8 cellular contexts compared by ENCODE assay signal in genomic region chr10:94545277-94546057, GRCh38. TPM values are rescaled to one million over a fixed set of nuclear protein-coding genes. Genes with fewer than 3 reads are reported as not detected.
A peak's percentile ranks its signal among the peaks of the same experiment; 100 is the strongest.
DNase-seq lines count a peak whose midpoint lies in the region; ATAC-seq and TF ChIP-seq lines count a peak whose summit lies in the region.

HELLS (plus strand) TSS chr10:94545788; CDS start chr10:94545922, 134 bp downstream.

- no peaks in the 10 kb centered on the region for H3K9me2 ChIP-seq in GM23338 (ENCODE audit: insufficient read depth)
- no peaks in the 10 kb centered on the region for H3K9me2 ChIP-seq in Karpas-422 (replicated peaks; ENCODE audit: insufficient read depth, low read length)

- H3K9me3 Mint-ChIP-seq in GM23338, result peaks cover 3% of the 10 kb centered on the region; the same call in 1 of the 3 replicates
- H3K9me3 Mint-ChIP-seq in activated T-helper 17 cell treated with anti-CD3 and anti-CD28 coated beads, Interleukin-2, amount 50 U/mL, for 72 hours, result no peaks in the 10 kb centered on the region
- no peaks in the 10 kb centered on the region for H3K9me3 Mint-ChIP-seq in nephron progenitor cell

- no peaks in the 10 kb centered on the region; the same call in 1 of the 2 replicates for H3F3A ChIP-seq in GM23338 (replicated peaks; ENCODE audit: low read depth)

- H3K79me2 ChIP-seq in GM23338 (replicated peaks; ENCODE audit: insufficient read depth), result peaks cover 52% of the 10 kb centered on the region
- peaks cover 38% of the 10 kb centered on the region for H3K79me2 ChIP-seq in Karpas-422 (ENCODE audit: low read length)

- H3K27me3 Mint-ChIP-seq in GM23338 (ENCODE audit: insufficient read depth, low read depth, poor library complexity) (peaks cover 15% of the 10 kb centered on the region), nephron progenitor cell (ENCODE audit: low read depth, poor library complexity) (peaks cover 6% of the 10 kb centered on the region)
- no peaks in the 10 kb centered on the region for H3K27me3 Mint-ChIP-seq in activated T-helper 17 cell treated with anti-CD3 and anti-CD28 coated beads, Interleukin-2, amount 50 U/mL, for 72 hours

- H3K27ac Mint-ChIP-seq in GM23338 (peak within 1 kb of the TSS; percentile 100), nephron progenitor cell (peak within 1 kb of the TSS; percentile 99)
- peak within 1 kb of the TSS; percentile 99 for H3K27ac Mint-ChIP-seq in activated T-helper 17 cell treated with anti-CD3 and anti-CD28 coated beads, Interleukin-2, amount 50 U/mL, for 72 hours

- H3K9me3 ChIP-seq in Karpas-422 (ENCODE audit: low read length), result no peaks in the 10 kb centered on the region

- H3K4me1 ChIP-seq in GM23338 (ENCODE audit: insufficient read depth), result peaks cover 35% of the 10 kb centered on the region
- H3K4me1 ChIP-seq in Karpas-422 (ENCODE audit: low read length), result peaks cover 11% of the 10 kb centered on the region

- peak within 1 kb of the TSS; percentile 99 for H3K27ac ChIP-seq in GM23338 (ENCODE audit: low read depth)
- H3K27ac ChIP-seq in Karpas-422 (ENCODE audit: low read length), result peak within 1 kb of the TSS; percentile 66

- DNase-seq in EL (peak; percentile 88), GM23338 (ENCODE audit: low spot score) (peak; percentile 96), Karpas-422 (peak; percentile 90), RPMI7951 (ENCODE audit: low read depth) (peak; percentile 80), fibroblast of the aortic adventitia (ENCODE audit: low read depth) (peak; percentile 88), nephron progenitor cell (peak; percentile 85)
- peak; percentile 82 for DNase-seq in stimulated activated naive CD8-positive, alpha-beta T cell treated with anti-CD3 and anti-CD28 coated beads, Interleukin-15, Interleukin-2, amounts not matched to agents 100 U/mL and 50 U/mL, for 24 hours

- H3K36me3 ChIP-seq in GM23338 (ENCODE audit: insufficient read depth) (peaks cover 12% of the 10 kb centered on the region; the same call in 1 of the 2 replicates), Karpas-422 (ENCODE audit: insufficient read depth, low read length) (peaks cover 10% of the 10 kb centered on the region; the same call in 1 of the 2 replicates)

- peak; percentile 89 for ATAC-seq in GM23338
- ATAC-seq in activated T-helper 17 cell treated with anti-CD3 and anti-CD28 coated beads, Interleukin-2, amount 50 U/mL, for 72 hours (replicated peaks), result peak; percentile 84
- ATAC-seq in stimulated activated naive CD8-positive, alpha-beta T cell treated with anti-CD3 and anti-CD28 coated beads, Interleukin-15, Interleukin-2, amounts not matched to agents 100 U/mL and 50 U/mL, for 24 hours, result peak; percentile 81

- peaks cover 23% of the 10 kb centered on the region for H3K4me1 Mint-ChIP-seq in GM23338
- peaks cover 14% of the 10 kb centered on the region for H3K4me1 Mint-ChIP-seq in activated T-helper 17 cell treated with anti-CD3 and anti-CD28 coated beads, Interleukin-2, amount 50 U/mL, for 72 hours
- peaks cover 36% of the 10 kb centered on the region for H3K4me1 Mint-ChIP-seq in nephron progenitor cell

- peak within 1 kb of the TSS; percentile 100 for H3K4me3 Mint-ChIP-seq in GM23338
- peak within 1 kb of the TSS; percentile 99 for H3K4me3 Mint-ChIP-seq in activated T-helper 17 cell treated with anti-CD3 and anti-CD28 coated beads, Interleukin-2, amount 50 U/mL, for 72 hours
- peak within 1 kb of the TSS; percentile 99 for H3K4me3 Mint-ChIP-seq in nephron progenitor cell

- peak within 1 kb of the TSS; percentile 92 for H3K4me2 ChIP-seq in GM23338
- peak within 1 kb of the TSS; percentile 86 for H3K4me2 ChIP-seq in Karpas-422 (ENCODE audit: low read depth, low read length, poor library complexity, severe bottlenecking)

- no peaks in the 10 kb centered on the region for H3K27me3 ChIP-seq in GM23338 (ENCODE audit: insufficient read depth)
- H3K27me3 ChIP-seq in Karpas-422 (ENCODE audit: low read length), result no peaks in the 10 kb centered on the region

- H2AFZ ChIP-seq in GM23338, result peak within 1 kb of the TSS; percentile 0
- peak within 1 kb of the TSS; percentile 60; the same call in 1 of the 2 replicates for H2AFZ ChIP-seq in Karpas-422 (ENCODE audit: low read length)

- H3K4me3 ChIP-seq in GM23338 (peak within 1 kb of the TSS; percentile 97), Karpas-422 (ENCODE audit: low read length) (peak within 1 kb of the TSS; percentile 87), fibroblast of the aortic adventitia (ENCODE audit: low read depth, low read length) (peak within 1 kb of the TSS; percentile 95)

- H3K9ac ChIP-seq in Karpas-422 (ENCODE audit: low read length), result peak within 1 kb of the TSS; percentile 91

- H4K20me1 ChIP-seq in GM23338 (replicated peaks; ENCODE audit: insufficient read depth) (peaks cover 2% of the 10 kb centered on the region; the same call in 1 of the 2 replicates), Karpas-422 (ENCODE audit: insufficient read depth, low read depth, low read length) (no peaks in the 10 kb centered on the region)

- H3K36me3 Mint-ChIP-seq in GM23338 (ENCODE audit: low read depth) (peaks cover 41% of the 10 kb centered on the region), nephron progenitor cell (ENCODE audit: low read depth) (peaks cover 15% of the 10 kb centered on the region)
- peaks cover 49% of the 10 kb centered on the region for H3K36me3 Mint-ChIP-seq in activated T-helper 17 cell treated with anti-CD3 and anti-CD28 coated beads, Interleukin-2, amount 50 U/mL, for 72 hours (ENCODE audit: low read depth)

- TF ChIP-seq CTCF in GM23338 (conservative IDR thresholded peaks at IDR 0.05; ENCODE audit: low read depth in 2 of 2) (no peak), fibroblast of the aortic adventitia (IDR thresholded peaks at IDR 0.05; ENCODE audit: insufficient read depth, low read length) (peak; percentile 6), nephron progenitor cell (IDR thresholded peaks at IDR 0.05) (no peak)

TF ChIP-seq in GM23338, 12 proteins besides CTCF, POLR2A, EP300 and RAD21:
- TF ChIP-seq POLR2AphosphoS5 (IDR thresholded peaks at IDR 0.05; ENCODE audit: low read depth), result peak; percentile 92
- TF ChIP-seq EZH2 (IDR thresholded peaks at IDR 0.05; ENCODE audit: low read depth, unreplicated experiment), result no peak
- TF ChIP-seq REST (IDR thresholded peaks at IDR 0.05; ENCODE audit: unreplicated experiment), result no peak
TF ChIP-seq in GM23338: peak in this region for 1.

RNA-seq across cellular contexts. Expression of gene HELLS, which starts in this region (rescaled TPM):
- 776 and 869 TPM in 2 replicates for total RNA-seq in GM23338 (2014; rRNA removed; shearing (Covaris generic))
- polyA plus RNA-seq in GM23338 (2016; fragmentation: Nextera tagmentation; extraction: Ambion mirVana), result 894 and 913 TPM in 2 replicates
- total RNA-seq in Karpas-422 (2014; rRNA removed; shearing (Covaris generic); ENCODE audit: low replicate concordance), result 36.1 and 41.2 TPM in 2 replicates
- 39.2 and 56.7 TPM in 2 replicates for total RNA-seq in RPMI7951 (2014; rRNA removed; shearing (Covaris generic))
- 100 to 1,000 TPM; 160 to 189 TPM for total RNA-seq in activated T-helper 17 cell treated with anti-CD3 and anti-CD28 coated beads, Interleukin-2, amount 50 U/mL, for 72 hours
- 19.7 and 139 TPM in 2 replicates for total RNA-seq in fibroblast of the aortic adventitia (ENCODE audit: low replicate concordance)

Comparison
In these comparisons a context has a peak if more than half of its experiments do, and no peak if none do; other contexts are left out.
1. Peak in every context shown above with its lines: DNase-seq, ATAC-seq, H3K4me3 ChIP-seq and H3K27ac ChIP-seq.